Comparison of ENCODE assay signal across 10 cellular contexts in genomic region chr5:38557792-38558191, GRCh38. TPM values are rescaled to one million over a fixed set of nuclear protein-coding genes. Genes with fewer than 3 reads are reported as not detected.
DNase-seq lines count a peak whose midpoint lies in the region; ATAC-seq and TF ChIP-seq lines count a peak whose summit lies in the region.
"Had no signal": no experiment of that assay in that cellular context is flagged by ENCODE, and none has a peak within 500 bp of the region (broad histone marks: within the 10 kb centered on the region; RNA-seq: fewer than 3 reads in every experiment).

No MANE protein-coding gene starts in this region.

- H3K27me3 ChIP-seq in heart right ventricle (peaks cover 0 to 55% (median 0%) of the 10 kb centered on the region in 7 donors), muscle layer of duodenum (ENCODE audit: low read depth, low read length) (no peaks in the 10 kb centered on the region), uterus (no peaks in the 10 kb centered on the region)

- no peak for TF ChIP-seq POLR2A in uterus (IDR thresholded peaks at IDR 0.05)

- ATAC-seq in heart right ventricle = no peak
- no peak for ATAC-seq in Right ventricle myocardium superior (ENCODE audit: poor library complexity)

- H3K36me3 ChIP-seq in heart right ventricle (peaks cover 0 to 2% (median 0%) of the 10 kb centered on the region in 9 donors), muscle layer of duodenum (ENCODE audit: control insufficient read depth in 1 of 2, insufficient read depth in 2 of 2, low read length in 2 of 2) (no peaks in the 10 kb centered on the region), uterus (no peaks in the 10 kb centered on the region)

- DNase-seq in heart right ventricle = no peak
- DNase-seq in Right ventricle myocardium superior = no peak
- DNase-seq in cardiac fibroblast (ENCODE audit: low read depth in 2 of 2) = no peak
- no peak for DNase-seq in uterus
- no peak for DNase-seq in NOMO-1 treated with dmso at 0.1 percent for 144 hours (lab: John Stamatoyannopoulos, UW; ENCODE audit: unreplicated experiment)
- no peak for DNase-seq in NCI-H1436 treated with DMSO at 0.1 percent for 48 hours (lab: John Stamatoyannopoulos, UW)
- DNase-seq in epidermal melanocyte (ENCODE audit: insufficient read length, low spot score) = no peak
- DNase-seq: DND-41 had no signal

- WGBS in heart right ventricle, 2 donors = 63 to 73% methylated on average over 6 of the region's 6 CpGs

- peak overlapping the region; percentile 67 to 97 (median 83) for H3K4me3 ChIP-seq in heart right ventricle
- peak overlapping the region; percentile 78 to 81 for H3K4me3 ChIP-seq in cardiac fibroblast (replicated peaks in 1 of 2; ENCODE audit: low read depth in 2 of 2, low read length in 2 of 2)
- peak overlapping the region; percentile 74 to 79 for H3K4me3 ChIP-seq in muscle layer of duodenum (ENCODE audit: low read depth in 1 of 2, low read length in 2 of 2)
- H3K4me3 ChIP-seq in uterus = peak overlapping the region; percentile 80 to 97
- H3K4me3 ChIP-seq: mucosa of descending colon had no signal

- H3K4me1 ChIP-seq in heart right ventricle (peaks cover 0 to 65% (median 22%) of the 10 kb centered on the region in 9 donors), muscle layer of duodenum (ENCODE audit: control insufficient read depth in 1 of 2, insufficient read depth in 2 of 2, low read length in 2 of 2) (peaks cover 0 to 4% of the 10 kb centered on the region in 2 donors), uterus (no peaks in the 10 kb centered on the region)

- intact Hi-C loops in heart right ventricle (cut with DNase I) (loop anchor here in 6 of 10 donors (2.0 to 10.0 kb wide), 7 partner anchors 39 to 251 kb away; no protein-coding TSS in a partner anchor), Right ventricle myocardium superior (cut with DNase I) (loop anchor here (5.0 to 10.0 kb wide), 2 partner anchors 110 to 247 kb away; no protein-coding TSS in a partner anchor), uterus (cut with DNase I; ENCODE audit: low total_unique reads) (no loop called here)

- H3K27ac ChIP-seq in heart right ventricle (peak overlapping the region in 8 of 10 donors; percentile 95 to 100 (median 99)), muscle layer of duodenum (ENCODE audit: low read length) (peak overlapping the region; percentile 56), uterus (peak overlapping the region; percentile 99 to 100)

- TF ChIP-seq CTCF in heart right ventricle (IDR thresholded peaks at IDR 0.05) (no peak), cardiac fibroblast (IDR thresholded peaks at IDR 0.05; ENCODE audit: low read depth, low read length) (no peak), uterus (IDR thresholded peaks at IDR 0.05) (no peak)

- H3K9me3 ChIP-seq in heart right ventricle (no peaks in the 10 kb centered on the region), muscle layer of duodenum (ENCODE audit: control insufficient read depth in 1 of 2, low read length in 2 of 2) (no peaks in the 10 kb centered on the region), uterus (no peaks in the 10 kb centered on the region)
- H3K9me3 ChIP-seq: mucosa of descending colon had no signal

RNA-seq across cellular contexts. Expression of gene LIFR, which starts 1.3 kb away (rescaled TPM):
- 10 to 100 TPM; 34.7 to 58.8 (median 46.0) TPM for total RNA-seq in heart right ventricle
- polyA plus RNA-seq in heart right ventricle = 10 to 100 TPM in 1 of 2 donors, 1 to 10 TPM in 1; 6.0 to 27.2 TPM
- total RNA-seq in Right ventricle myocardium superior = 53.2 TPM
- 100 to 1,000 TPM; 141 to 310 (median 232) TPM for total RNA-seq in uterus
